Comparison of ENCODE assay signal across 15 cellular contexts in genomic region chr1:114218397-114219237, GRCh38.
DNase-seq lines count a peak whose midpoint lies in the region; ATAC-seq, FAIRE-seq and TF ChIP-seq lines count a peak whose summit lies in the region.
"Had no signal": no experiment of that assay in that cellular context is flagged by ENCODE, and none has a peak within 500 bp of the region (broad histone marks: within the 10 kb centered on the region; RNA-seq: fewer than 3 reads in every experiment).

No MANE protein-coding gene starts in this region.

- H3K9me3 Mint-ChIP-seq in neural progenitor cell = no peaks in the 10 kb centered on the region
- H3K9me3 Mint-ChIP-seq: CD4-positive, alpha-beta T cell; type B pancreatic cell had no signal

- H3K27me3 ChIP-seq in fibroblast of lung (ENCODE audit: control insufficient read depth, insufficient read depth, low read length) (peaks cover 2% of the 10 kb centered on the region), neural progenitor cell (no peaks in the 10 kb centered on the region)

- H3K36me3 ChIP-seq in fibroblast of lung (ENCODE audit: control insufficient read depth, insufficient read depth, low read length) (no peaks in the 10 kb centered on the region), neural progenitor cell (no peaks in the 10 kb centered on the region), kidney (ENCODE audit: control insufficient read depth in 1 of 2, insufficient read depth in 2 of 2, low read length in 2 of 2) (no peaks in the 10 kb centered on the region)

- H3F3A ChIP-seq in neural progenitor cell (ENCODE audit: low read depth) = no peaks in the 10 kb centered on the region

- H2AFZ ChIP-seq in fibroblast of lung (ENCODE audit: low read length) (peak overlapping the region; percentile 14), neural progenitor cell (replicated peaks) (peak overlapping the region; percentile 97)

- no peak overlapping the region for H3K9ac ChIP-seq in fibroblast of lung (ENCODE audit: insufficient read depth, low read length)
- H3K9ac ChIP-seq in neural progenitor cell = no peak overlapping the region
- no peak overlapping the region for H3K9ac ChIP-seq in kidney (ENCODE audit: low read length in 2 of 2)

- H3K4me3 ChIP-seq in fibroblast of lung (replicated peaks in 1 of 4; ENCODE audit: control extremely low read depth in 1 of 4, insufficient read depth in 1 of 4, low read depth in 3 of 4, low read length in 4 of 4) = peak overlapping the region in 3 of 4 experiments; percentile 3 to 31 (median 24)
- no peak overlapping the region for H3K4me3 ChIP-seq in neural progenitor cell
- H3K4me3 ChIP-seq in kidney (ENCODE audit: low read length in 2 of 2) = no peak overlapping the region
- H3K4me3 ChIP-seq: A549 had no signal

- no peak for DNase-seq in Right ventricle myocardium superior
- no peak for DNase-seq in cardiac septum (ENCODE audit: low spot score)
- DNase-seq in fibroblast of lung (ENCODE audit: low read depth in 2 of 2) = no peak
- DNase-seq in neural progenitor cell (ENCODE audit: low spot score) = no peak
- DNase-seq in urothelium cell line (ENCODE audit: low spot score) = no peak
- DNase-seq in kidney = no peak
- DNase-seq in T-helper 1 cell = no peak
- DNase-seq in SKM-1 (lab: John Stamatoyannopoulos, UW; ENCODE audit: unreplicated experiment) = no peak
- DNase-seq: activated effector memory CD4-positive, alpha-beta T cell treated with anti-CD3 and anti-CD28 coated beads, Interleukin-2, amount 50 U/mL, for 16 hours; CD4-positive, alpha-beta T cell; erythroblast; hippocampal formation; NCI-H1694 had no signal

- peak overlapping the region; percentile 48 for H3K4me2 ChIP-seq in fibroblast of lung (ENCODE audit: extremely low read depth, insufficient read depth, low read length)
- no peak overlapping the region for H3K4me2 ChIP-seq in neural progenitor cell

- no peak overlapping the region for H3K27ac ChIP-seq in fibroblast of lung (ENCODE audit: insufficient read depth, low read length)
- no peak overlapping the region for H3K27ac ChIP-seq in neural progenitor cell
- H3K27ac ChIP-seq in kidney (ENCODE audit: low read depth in 2 of 2, low read length in 2 of 2) = no peak overlapping the region
- H3K27ac ChIP-seq: A549 had no signal

- peaks cover 5% of the 10 kb centered on the region for H3K27me3 Mint-ChIP-seq in neural progenitor cell (ENCODE audit: insufficient read depth, low read depth)
- H3K27me3 Mint-ChIP-seq: CD4-positive, alpha-beta T cell had no signal

- no peaks in the 10 kb centered on the region for H4K20me1 ChIP-seq in fibroblast of lung (ENCODE audit: control insufficient read depth, extremely low read depth, insufficient read depth, low read length)
- H4K20me1 ChIP-seq in neural progenitor cell (ENCODE audit: low read depth) = no peaks in the 10 kb centered on the region

- peaks cover 20% of the 10 kb centered on the region for H3K4me1 Mint-ChIP-seq in neural progenitor cell

- intact Hi-C loops in Right ventricle myocardium superior (cut with DNase I) = no loop called here
- intact Hi-C loops in cardiac septum (cut with DNase I) = loop anchor here (5.0 kb wide), 1 partner anchor 241 kb away; the partner anchor contains the start of gene OLFML3
- intact Hi-C loops in kidney (cut with DNase I) = no loop called here

- H3K79me2 ChIP-seq in fibroblast of lung (ENCODE audit: control insufficient read depth, insufficient read depth, low read length) = no peaks in the 10 kb centered on the region
- no peaks in the 10 kb centered on the region for H3K79me2 ChIP-seq in neural progenitor cell (ENCODE audit: low read depth)

- H3K4me1 ChIP-seq in fibroblast of lung (ENCODE audit: control insufficient read depth, extremely low read depth, insufficient read depth, low read length) (no peaks in the 10 kb centered on the region), neural progenitor cell (peaks cover 8% of the 10 kb centered on the region), kidney (ENCODE audit: control insufficient read depth in 1 of 2, insufficient read depth in 1 of 2, low read depth in 1 of 2, low read length in 2 of 2) (peaks cover 0 to 4% of the 10 kb centered on the region in 2 donors)
- H3K4me1 ChIP-seq: A549 had no signal

- no peak overlapping the region for H3K4me3 Mint-ChIP-seq in neural progenitor cell
- H3K4me3 Mint-ChIP-seq: CD4-positive, alpha-beta T cell; type B pancreatic cell had no signal

- FAIRE-seq in urothelium cell line (lab: Jason Lieb, UNC) = peak; percentile 98
- no peak for FAIRE-seq in kidney (lab: Jason Lieb, UNC)
- FAIRE-seq: A549 had no signal

- peak; percentile 27 for ATAC-seq in Right ventricle myocardium superior (ENCODE audit: poor library complexity)

- peak overlapping the region; percentile 14 for H3K27ac Mint-ChIP-seq in neural progenitor cell
- H3K27ac Mint-ChIP-seq: CD4-positive, alpha-beta T cell; type B pancreatic cell had no signal

- H3K9me3 ChIP-seq in fibroblast of lung (ENCODE audit: control insufficient read depth, insufficient read depth, low read depth, low read length) (no peaks in the 10 kb centered on the region), neural progenitor cell (ENCODE audit: low read depth) (no peaks in the 10 kb centered on the region), kidney (ENCODE audit: control insufficient read depth in 1 of 2, low read length in 2 of 2) (no peaks in the 10 kb centered on the region)
- H3K9me3 ChIP-seq: A549 had no signal

- TF ChIP-seq CTCF in fibroblast of lung (conservative IDR thresholded peaks at IDR 0.05 in 1 of 2, IDR thresholded peaks at IDR 0.05 in 1 of 2; ENCODE audit: low read depth in 1 of 2, low read length in 2 of 2) = no peak
- no peak for TF ChIP-seq CTCF in neural progenitor cell (IDR thresholded peaks at IDR 0.05)
- TF ChIP-seq CTCF in kidney (IDR thresholded peaks at IDR 0.05; ENCODE audit: borderline replicate concordance, extremely low read depth, insufficient read depth) = no peak

- H3K36me3 Mint-ChIP-seq in neural progenitor cell = no peaks in the 10 kb centered on the region
- H3K36me3 Mint-ChIP-seq: type B pancreatic cell had no signal

Comparison
In these comparisons a context has a peak if more than half of its experiments do, and no peak if none do; other contexts are left out.
1. H3K4me3 ChIP-seq: peak in fibroblast of lung (3 of 4); none in neural progenitor cell (single experiment) and kidney (0 of 2).